In genomic region chr1:230598745-230599144, GRCh38 we compare ENCODE assay signal across 36 cellular contexts.
"Had no signal": no experiment of that assay in that cellular context is flagged by ENCODE, and none has a peak within 500 bp of the region (broad histone marks: within the 10 kb centered on the region; RNA-seq: fewer than 3 reads in every experiment).

No MANE protein-coding gene starts in this region.

- H3K4me3 ChIP-seq: MG63 had no signal

- H3K36me3 ChIP-seq: MG63 had no signal

- H3K27me3 ChIP-seq: MG63 had no signal

- DNase-seq: Karpas-422, Kasumi-1, MG63, MM.1S, MV-4-11, NCI-H1048, NCI-H1092, NCI-H1092 treated with DMSO at 0.1 percent for 48 hours, NCI-H1105, NCI-H1105 treated with DMSO at 0.1 percent for 48 hours, NCI-H1417, NCI-H1417 treated with DMSO at 0.1 percent for 48 hours, NCI-H1436, NCI-H1436 treated with DMSO at 0.1 percent for 48 hours, NCI-H146, NCI-H1694, NCI-H1694 treated with DMSO at 0.1 percent for 48 hours, NCI-H187, NCI-H187 treated with DMSO at 0.1 percent for 48 hours, NCI-H1930, NCI-H2029, NCI-H2029 treated with DMSO at 0.1 percent for 48 hours, NCI-H2081, NCI-H2081 treated with DMSO at 0.1 percent for 48 hours, NCI-H2107, NCI-H2171, NCI-H2171 treated with DMSO at 0.1 percent for 48 hours, NCI-H2227 treated with DMSO at 0.1 percent for 48 hours, NCI-H226, NCI-H345, NCI-H446, NCI-H446 treated with DMSO at 0.1 percent for 48 hours, NCI-H510A, NCI-H510A treated with DMSO at 0.1 percent for 48 hours, NCI-H524, NCI-H524 treated with DMSO at 0.1 percent for 48 hours had no signal
